Comparison of ENCODE assay signal across 3 cellular contexts in the genomic region with DNA sequence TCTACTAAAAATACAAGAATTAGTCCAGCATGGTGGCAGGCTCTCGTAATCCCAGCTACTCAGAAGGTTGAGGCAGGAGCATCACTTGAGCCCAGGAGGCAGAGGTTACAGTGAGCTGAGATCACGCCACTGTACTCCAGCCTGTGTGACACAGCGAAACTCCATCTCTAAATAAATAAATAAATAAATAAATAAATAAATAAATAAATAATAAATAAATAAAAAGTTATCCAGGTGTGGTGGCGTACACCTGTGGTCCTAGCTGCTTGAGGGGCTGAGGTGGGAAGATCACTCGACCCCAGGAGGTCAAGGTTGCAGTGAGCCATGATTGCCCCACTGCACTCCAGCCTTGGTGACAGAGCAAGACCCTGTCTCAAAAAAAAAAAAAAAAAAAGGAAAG. TPM values are rescaled to one million over a fixed set of nuclear protein-coding genes. Genes with fewer than 3 reads are reported as not detected.
"Had no signal": no experiment of that assay in that cellular context is flagged by ENCODE, and none has a peak within 500 bp of the region (broad histone marks: within the 10 kb centered on the region; RNA-seq: fewer than 3 reads in every experiment).

No MANE protein-coding gene starts in this region.

RNA-seq across cellular contexts. Expression of a gene that starts 0.8 kb away (rescaled TPM):
- total RNA-seq: GM23248, H4, HT-29 had no signal

RNA-seq across cellular contexts. Expression of a gene that starts 11.3 kb away (rescaled TPM):
- total RNA-seq: H4 had no signal
